8 cellular contexts compared by ENCODE assay signal in the genomic region with DNA sequence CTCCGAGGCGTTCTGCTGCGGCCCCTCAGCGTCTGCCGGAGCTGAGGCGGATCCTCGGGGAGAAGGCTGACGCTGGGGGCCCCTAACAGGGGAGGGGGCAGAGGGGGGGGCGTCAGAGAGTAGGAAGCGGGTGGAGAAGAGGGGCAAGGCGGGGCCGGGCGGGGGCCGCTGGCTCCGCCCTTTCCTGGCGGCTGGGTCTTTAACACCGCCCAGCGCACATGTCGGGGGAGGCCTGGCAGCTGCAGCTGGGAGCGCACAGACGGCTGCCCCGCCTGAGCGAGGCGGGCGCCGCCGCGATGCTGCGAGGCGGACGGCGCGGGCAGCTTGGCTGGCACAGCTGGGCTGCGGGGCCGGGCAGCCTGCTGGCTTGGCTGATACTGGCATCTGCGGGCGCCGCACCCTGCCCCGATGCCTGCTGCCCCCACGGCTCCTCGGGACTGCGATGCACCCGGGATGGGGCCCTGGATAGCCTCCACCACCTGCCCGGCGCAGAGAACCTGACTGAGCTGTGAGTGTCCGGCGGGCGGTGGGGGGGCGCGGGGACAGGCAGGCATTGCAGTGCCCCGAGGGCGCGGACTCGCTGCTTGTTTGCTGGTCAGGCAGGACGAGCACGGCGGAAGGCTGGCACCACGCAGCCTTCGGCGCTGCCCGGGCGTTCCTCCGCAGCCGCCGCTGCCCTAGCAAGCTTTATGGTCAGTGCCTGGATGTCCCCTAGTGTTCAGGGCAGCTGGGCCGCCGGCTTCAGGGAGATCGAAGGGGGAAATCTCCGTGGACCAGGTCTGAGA. TPM values are rescaled to one million over a fixed set of nuclear protein-coding genes. Genes with fewer than 3 reads are reported as not detected.
A peak's percentile ranks its signal among the peaks of the same experiment; 100 is the strongest.
DNase-seq lines count a peak whose midpoint lies in the region; TF ChIP-seq lines count a peak whose summit lies in the region.

NTRK1 (plus strand) TSS at position 227 of the 785 bp plus-strand sequence; CDS start at position 297, 70 bp downstream.

- H3K4me3 ChIP-seq in KMS-11 (IDR thresholded peaks at IDR 0.05; ENCODE audit: insufficient read depth, low read depth, low read length), result peak within 1 kb of the TSS; percentile 100
- H3K4me3 ChIP-seq in ascending aorta, result peak within 1 kb of the TSS; percentile 20 to 49
- H3K4me3 ChIP-seq in iPS-18a (ENCODE audit: low read length), result peak within 1 kb of the TSS; percentile 49

- intact Hi-C loops in T-helper 1 cell treated with Interleukin-12 subunit alpha and Interleukin-12 subunit beta and Interleukin-4 antibody, amounts not matched to agents 30 ng/mL and 1 ng/mL, for 36 hours (cut with micrococcal nuclease), result loop anchor here (1.0 kb wide), 8 partner anchors 13 to 135 kb away; partner anchors contain the start of genes PRCC and SH2D2A
- intact Hi-C loops in ascending aorta (cut with DNase I), result no loop called here

- H3K27ac ChIP-seq in KMS-11 (no peak within 1 kb of the TSS), ascending aorta (no peak within 1 kb of the TSS), iPS-18a (ENCODE audit: low read length) (no peak within 1 kb of the TSS)

- peaks cover 88% of the 10 kb centered on the region for H3K27me3 ChIP-seq in KMS-11 (ENCODE audit: insufficient read depth, low read depth)
- peaks cover 13% of the 10 kb centered on the region for H3K27me3 ChIP-seq in ascending aorta
- peaks cover 84% of the 10 kb centered on the region for H3K27me3 ChIP-seq in iPS-18a (ENCODE audit: control insufficient read depth, insufficient read depth, low read length)

- H4K20me1 ChIP-seq in KMS-11 (ENCODE audit: insufficient read depth), result no peaks in the 10 kb centered on the region

- H3K9me3 ChIP-seq in ascending aorta (no peaks in the 10 kb centered on the region), iPS-18a (ENCODE audit: control insufficient read depth, low read depth, low read length) (no peaks in the 10 kb centered on the region)

- H3K4me1 ChIP-seq in KMS-11 (ENCODE audit: low read depth, poor library complexity, severe bottlenecking) (peaks cover 33% of the 10 kb centered on the region), ascending aorta (peaks cover 3 to 21% of the 10 kb centered on the region in 2 donors), iPS-18a (ENCODE audit: control insufficient read depth, low read depth, low read length) (peaks cover 6% of the 10 kb centered on the region)

- DNase-seq in DMS 273 (lab: John Stamatoyannopoulos, UW; ENCODE audit: unreplicated experiment), result peak; percentile 97
- DNase-seq in ascending aorta (ENCODE audit: low spot score in 2 of 2), result no peak
- peak; percentile 66 for DNase-seq in stimulated activated CD4-positive, alpha-beta T cell treated with anti-CD3 and anti-CD28 coated beads, Interleukin-15, amount 100 ng/mL, for 24 hours
- DNase-seq in NOMO-1 treated with dmso at 0.1 percent for 144 hours (lab: John Stamatoyannopoulos, UW; ENCODE audit: unreplicated experiment), result no peak
- no peak for DNase-seq in SIG-M5 treated with dmso at 0.1 percent for 504 hours (lab: John Stamatoyannopoulos, UW; ENCODE audit: unreplicated experiment)

- peak within 1 kb of the TSS; percentile 96 for H2AFZ ChIP-seq in KMS-11 (ENCODE audit: low read depth)

- peak within 1 kb of the TSS; percentile 95 for H3K4me2 ChIP-seq in KMS-11

- no peaks in the 10 kb centered on the region for H3K79me2 ChIP-seq in KMS-11 (ENCODE audit: insufficient read depth, low read depth)

- no peaks in the 10 kb centered on the region for H3K36me3 ChIP-seq in KMS-11 (ENCODE audit: insufficient read depth)
- H3K36me3 ChIP-seq in ascending aorta, result no peaks in the 10 kb centered on the region
- no peaks in the 10 kb centered on the region for H3K36me3 ChIP-seq in iPS-18a (ENCODE audit: control insufficient read depth, low read depth, low read length)

- H3K9ac ChIP-seq in KMS-11 (no peak within 1 kb of the TSS), iPS-18a (ENCODE audit: low read length) (no peak within 1 kb of the TSS)

- TF ChIP-seq CTCF in KMS-11 (conservative IDR thresholded peaks at IDR 0.05; ENCODE audit: low read depth, low read length) (no peak), ascending aorta (IDR thresholded peaks at IDR 0.05) (no peak)

RNA-seq across cellular contexts. Expression of gene NTRK1, which starts in this region (rescaled TPM):
- total RNA-seq in T-helper 1 cell treated with Interleukin-12 subunit alpha and Interleukin-12 subunit beta and Interleukin-4 antibody, amounts not matched to agents 30 ng/mL and 1 ng/mL, for 36 hours, result 13.5 and 13.8 TPM in 2 replicates
- not detected for total RNA-seq in ascending aorta

Comparison
In these comparisons a context has a peak if more than half of its experiments do, and no peak if none do; other contexts are left out.
1. RNA of gene NTRK1 (total RNA-seq): 13.5 to 13.8 TPM in T-helper 1 cell treated with Interleukin-12 subunit alpha and Interleukin-12 subunit beta and Interleukin-4 antibody, amounts not matched to agents 30 ng/mL and 1 ng/mL, for 36 hours; not detected in ascending aorta (single experiment); every median in the first group is over 10 times any median in the second.
2. DNase-seq: peak in DMS 273 (single experiment) and stimulated activated CD4-positive, alpha-beta T cell treated with anti-CD3 and anti-CD28 coated beads, Interleukin-15, amount 100 ng/mL, for 24 hours (single experiment); none in ascending aorta (0 of 2), NOMO-1 treated with dmso at 0.1 percent for 144 hours (single experiment) and SIG-M5 treated with dmso at 0.1 percent for 504 hours (single experiment).
3. H3K4me3 ChIP-seq: peak in every context shown above with its lines; median percentile 100 in KMS-11; 49 in iPS-18a; 34 in ascending aorta.